Comparison of ENCODE assay signal across 21 cellular contexts in the genomic region with DNA sequence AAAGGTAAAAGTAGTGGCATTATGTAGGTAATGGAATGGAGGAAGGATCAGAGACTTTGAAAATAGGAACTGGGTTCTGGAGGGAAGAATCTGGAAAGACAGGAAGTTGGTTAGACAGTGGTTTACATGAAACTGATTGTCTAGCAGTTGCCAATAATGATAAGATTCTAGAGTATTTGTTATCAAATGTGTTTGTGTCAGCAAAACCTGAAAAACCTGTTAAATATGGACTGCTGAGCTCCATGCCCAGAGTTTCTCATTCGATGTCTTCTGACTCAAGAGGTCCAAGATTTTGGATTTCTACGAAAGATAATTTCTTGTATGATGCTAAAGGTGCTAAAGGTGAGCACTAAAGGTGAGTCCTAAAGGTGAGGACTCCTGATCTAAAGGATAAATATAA.
"Had no signal": no experiment of that assay in that cellular context is flagged by ENCODE, and none has a peak within 500 bp of the region (broad histone marks: within the 10 kb centered on the region; RNA-seq: fewer than 3 reads in every experiment).

No MANE protein-coding gene starts in this region.

- H3K4me1 ChIP-seq: colonic mucosa, esophagus muscularis mucosa, foreskin keratinocyte, gastroesophageal sphincter, heart right ventricle, left lung, lower lobe of right lung had no signal

- H3K36me3 ChIP-seq: colonic mucosa, esophagus muscularis mucosa, gastroesophageal sphincter, heart right ventricle, left lung, lower lobe of right lung had no signal

- FAIRE-seq: endothelial cell of umbilical vein, frontal cortex, islet of Langerhans, keratinocyte had no signal

- H3K4me3 ChIP-seq: colonic mucosa, dorsolateral prefrontal cortex, esophagus muscularis mucosa, gastroesophageal sphincter, heart right ventricle, left lung, lower lobe of right lung, mucosa of descending colon had no signal

- H3K9me3 ChIP-seq: colonic mucosa had no signal

- ATAC-seq: foreskin keratinocyte, gastroesophageal sphincter, heart right ventricle, left cardiac atrium, left lung, left ventricle myocardium superior, lower lobe of right lung, mucosa of descending colon had no signal

- H3K27me3 ChIP-seq: colonic mucosa, dorsolateral prefrontal cortex, esophagus muscularis mucosa, foreskin keratinocyte, gastroesophageal sphincter, heart right ventricle, left lung had no signal

- DNase-seq: colonic mucosa; dermis blood vessel endothelial cell; dorsolateral prefrontal cortex; effector CD4-positive, alpha-beta T cell; effector memory CD4-positive, alpha-beta T cell; foreskin keratinocyte; heart right ventricle; hippocampal formation; left cardiac atrium; left lung; left ventricle myocardium superior; lower lobe of right lung; mesenchymal stem cell; mucosa of descending colon; naive B cell had no signal

- H3K27ac ChIP-seq: colonic mucosa, dorsolateral prefrontal cortex, esophagus muscularis mucosa, foreskin keratinocyte, gastroesophageal sphincter, heart right ventricle, left lung, lower lobe of right lung had no signal
